Comparison of ENCODE assay signal across 9 cellular contexts in the genomic region with DNA sequence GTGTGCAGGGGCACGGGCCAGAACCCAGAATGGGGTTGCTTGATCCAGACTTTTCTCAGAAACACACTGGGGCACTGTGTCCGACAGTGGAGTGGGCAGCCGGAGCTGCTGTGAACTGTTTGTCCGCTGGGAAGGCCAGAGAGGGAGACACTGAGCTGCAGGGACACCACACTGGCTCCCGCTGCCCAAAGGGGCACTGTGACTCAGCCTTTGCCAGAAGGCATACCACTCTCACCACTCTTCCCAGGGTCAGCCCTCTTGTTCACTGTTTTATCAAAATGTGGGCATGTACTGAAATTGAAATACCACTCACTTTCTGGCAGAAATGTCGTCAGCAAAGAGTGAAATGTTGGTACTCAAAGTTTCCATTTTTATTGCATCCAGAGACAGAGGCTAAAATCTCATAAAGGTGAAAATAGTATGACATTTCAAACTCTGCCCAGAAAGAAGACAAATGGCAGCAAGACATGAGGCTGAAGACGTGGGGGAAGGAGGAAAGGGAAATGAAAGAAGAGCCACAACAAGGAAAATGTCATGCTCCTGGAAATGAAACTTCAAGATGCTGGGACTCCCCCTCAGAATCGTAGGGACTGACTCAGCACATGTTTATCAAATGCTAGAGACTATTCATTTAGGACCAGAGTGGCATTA.
DNase-seq lines count a peak whose midpoint lies in the region; ATAC-seq and TF ChIP-seq lines count a peak whose summit lies in the region.
"Had no signal": no experiment of that assay in that cellular context is flagged by ENCODE, and none has a peak within 500 bp of the region (broad histone marks: within the 10 kb centered on the region; RNA-seq: fewer than 3 reads in every experiment).

No MANE protein-coding gene starts in this region.

- H3K4me2 ChIP-seq in MM.1S (ENCODE audit: low read depth, low read length): peak overlapping the region; percentile 19

- peak; percentile 50 for ATAC-seq in GM19463 (IDR thresholded peaks at IDR 0.05; ENCODE audit: unreplicated experiment)

- no peaks in the 10 kb centered on the region for H3K27me3 ChIP-seq in MM.1S (replicated peaks; ENCODE audit: insufficient read depth, low read length)

- no peaks in the 10 kb centered on the region for H4K20me1 ChIP-seq in MM.1S (ENCODE audit: insufficient read depth, low read length)

- peaks cover 10% of the 10 kb centered on the region for H3K36me3 Mint-ChIP-seq in activated naive CD4-positive, alpha-beta T cell treated with anti-CD3 and anti-CD28 coated beads, Interleukin-2, amount 50 U/mL, for 24 hours
- H3K36me3 Mint-ChIP-seq: IgD-negative memory B cell had no signal

- no peaks in the 10 kb centered on the region for H3K27me3 Mint-ChIP-seq in activated naive CD4-positive, alpha-beta T cell treated with anti-CD3 and anti-CD28 coated beads, Interleukin-2, amount 50 U/mL, for 24 hours

- H3K9me3 ChIP-seq in MM.1S (replicated peaks; ENCODE audit: insufficient read depth, low read length): no peaks in the 10 kb centered on the region

- H3K4me1 Mint-ChIP-seq in activated naive CD4-positive, alpha-beta T cell treated with anti-CD3 and anti-CD28 coated beads, Interleukin-2, amount 50 U/mL, for 24 hours: peaks cover 87% of the 10 kb centered on the region

- no peak overlapping the region for H3K9ac ChIP-seq in MM.1S (ENCODE audit: low read length)

- H3F3A ChIP-seq in MM.1S (ENCODE audit: insufficient read depth, low read length): no peaks in the 10 kb centered on the region

- no peaks in the 10 kb centered on the region for H3K79me2 ChIP-seq in MM.1S (ENCODE audit: low read length)

- no peaks in the 10 kb centered on the region for H3K9me3 Mint-ChIP-seq in activated naive CD4-positive, alpha-beta T cell treated with anti-CD3 and anti-CD28 coated beads, Interleukin-2, amount 50 U/mL, for 24 hours

- H3K36me3 ChIP-seq in MM.1S (replicated peaks; ENCODE audit: insufficient read depth, low read length): no peaks in the 10 kb centered on the region

- no peak overlapping the region; the same call in 1 of the 2 replicates for H2AFZ ChIP-seq in MM.1S (ENCODE audit: low read length)

- peak overlapping the region; percentile 90 for H3K4me3 Mint-ChIP-seq in activated naive CD4-positive, alpha-beta T cell treated with anti-CD3 and anti-CD28 coated beads, Interleukin-2, amount 50 U/mL, for 24 hours
- H3K4me3 Mint-ChIP-seq: IgD-negative memory B cell had no signal

- peak overlapping the region; percentile 99 for H3K27ac Mint-ChIP-seq in activated naive CD4-positive, alpha-beta T cell treated with anti-CD3 and anti-CD28 coated beads, Interleukin-2, amount 50 U/mL, for 24 hours

- peak; percentile 68 for DNase-seq in MM.1S
- DNase-seq in stimulated activated naive CD4-positive, alpha-beta T cell (lab: John Stamatoyannopoulos, UW): peak in 4 of 6 experiments; percentile 18 to 45 (median 34)
- no peak for DNase-seq in effector CD8-positive, alpha-beta T cell (lab: John Stamatoyannopoulos, UW)
- no peak for DNase-seq in GM19240 (ENCODE audit: insufficient read length, low spot score)
- DNase-seq in NCI-H524 treated with DMSO at 0.1 percent for 48 hours (lab: John Stamatoyannopoulos, UW): no peak

- H3K4me3 ChIP-seq in MM.1S (ENCODE audit: low read length): no peak overlapping the region

- peaks cover 12% of the 10 kb centered on the region for H3K4me1 ChIP-seq in MM.1S (ENCODE audit: low read length)

- peak overlapping the region; percentile 2; the same call in 1 of the 2 replicates for H3K27ac ChIP-seq in MM.1S (ENCODE audit: low read length)
- H3K27ac ChIP-seq: dorsolateral prefrontal cortex had no signal

- no peaks in the 10 kb centered on the region for H3K9me2 ChIP-seq in MM.1S (replicated peaks; ENCODE audit: insufficient read depth, low read length)

- 0 out of 2 replicates have a peak, but pooled peaks have one; percentile 8 for TF ChIP-seq CTCF in MM.1S (IDR thresholded peaks at IDR 0.05; ENCODE audit: low read length)

Comparison
In these comparisons a context has a peak if more than half of its experiments do, and no peak if none do; other contexts are left out.
1. DNase-seq: peak in MM.1S (single experiment) and stimulated activated naive CD4-positive, alpha-beta T cell (4 of 6); none in effector CD8-positive, alpha-beta T cell (single experiment), GM19240 (single experiment) and NCI-H524 treated with DMSO at 0.1 percent for 48 hours (single experiment).